ENCODE assay signal across 14 cellular contexts in the genomic region with DNA sequence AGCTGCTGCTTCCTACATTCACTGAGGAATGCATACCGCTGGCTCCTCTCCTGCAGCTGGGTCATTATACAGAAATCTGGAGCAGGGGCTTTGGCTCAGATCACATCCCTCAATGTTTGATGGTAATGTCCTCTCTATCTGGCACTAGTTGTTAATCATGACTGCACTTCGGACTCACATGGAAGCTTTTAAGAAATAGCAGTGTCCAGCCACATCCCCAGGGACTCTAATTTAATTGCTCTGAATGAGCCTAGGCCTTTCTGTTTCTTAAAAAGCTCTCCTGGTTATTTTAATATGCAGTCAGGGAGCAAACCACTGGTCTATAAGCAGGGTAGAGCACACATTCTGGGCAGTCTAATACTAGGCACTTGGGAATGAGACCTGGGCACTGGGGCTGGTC. TPM values are rescaled to one million over a fixed set of nuclear protein-coding genes. Genes with fewer than 3 reads are reported as not detected.
DNase-seq lines count a peak whose midpoint lies in the region; TF ChIP-seq lines count a peak whose summit lies in the region.
"Had no signal": no experiment of that assay in that cellular context is flagged by ENCODE, and none has a peak within 500 bp of the region (broad histone marks: within the 10 kb centered on the region; RNA-seq: fewer than 3 reads in every experiment).

No MANE protein-coding gene starts in this region.

- H3K9me3 ChIP-seq in SK-N-SH (no peaks in the 10 kb centered on the region), skeletal muscle tissue (ENCODE audit: control insufficient read depth in 3 of 3, low read length in 3 of 3) (no peaks in the 10 kb centered on the region), MM.1S (replicated peaks; ENCODE audit: insufficient read depth, low read length) (no peaks in the 10 kb centered on the region)
- H3K9me3 ChIP-seq: A549, HAP-1 had no signal

- no peak overlapping the region for H3K9ac ChIP-seq in SK-N-SH
- H3K9ac ChIP-seq in skeletal muscle tissue (ENCODE audit: low read depth in 1 of 3, low read length in 3 of 3): no peak overlapping the region
- no peak overlapping the region for H3K9ac ChIP-seq in MM.1S (ENCODE audit: low read length)

- H3F3A ChIP-seq in SK-N-SH (replicated peaks; ENCODE audit: insufficient read depth) (no peaks in the 10 kb centered on the region), MM.1S (ENCODE audit: insufficient read depth, low read length) (no peaks in the 10 kb centered on the region)

- H4K20me1 ChIP-seq in SK-N-SH (ENCODE audit: insufficient read depth) (no peaks in the 10 kb centered on the region), MM.1S (ENCODE audit: insufficient read depth, low read length) (no peaks in the 10 kb centered on the region)

- H3K79me2 ChIP-seq in SK-N-SH (ENCODE audit: insufficient read depth) (no peaks in the 10 kb centered on the region), MM.1S (ENCODE audit: low read length) (no peaks in the 10 kb centered on the region)

- H3K27ac ChIP-seq in SK-N-SH (ENCODE audit: low read depth in 2 of 2, low read length in 1 of 2) (peak overlapping the region in 1 of 2 experiments; percentile 41; a peak in 2 of 4 replicates), skeletal muscle tissue (ENCODE audit: low read depth, low read length) (peak overlapping the region; percentile 9), MM.1S (ENCODE audit: low read length) (no peak overlapping the region)
- H3K27ac ChIP-seq: A549 had no signal

- POLR2A ChIA-PET in SK-N-SH (lab: Yijun Ruan, JAX): no interaction called here

- H3K4me2 ChIP-seq in SK-N-SH (no peak overlapping the region), MM.1S (ENCODE audit: low read depth, low read length) (no peak overlapping the region)
- H3K4me2 ChIP-seq: A549 had no signal

- H3K27me3 ChIP-seq in SK-N-SH (ENCODE audit: insufficient read depth): no peaks in the 10 kb centered on the region
- H3K27me3 ChIP-seq in skeletal muscle tissue (ENCODE audit: control insufficient read depth in 3 of 3, insufficient read depth in 3 of 3, low read length in 3 of 3): no peaks in the 10 kb centered on the region
- H3K27me3 ChIP-seq in MM.1S (replicated peaks; ENCODE audit: insufficient read depth, low read length): no peaks in the 10 kb centered on the region

- 14% methylated on average over 2 of the region's 2 CpGs for WGBS in SK-N-SH (ENCODE audit: low lambda C conversion rate)

- no peak overlapping the region for H2AFZ ChIP-seq in SK-N-SH (ENCODE audit: low read depth)
- H2AFZ ChIP-seq in MM.1S (ENCODE audit: low read length): no peak overlapping the region

- no peaks in the 10 kb centered on the region for H3K9me2 ChIP-seq in SK-N-SH
- no peaks in the 10 kb centered on the region for H3K9me2 ChIP-seq in MM.1S (replicated peaks; ENCODE audit: insufficient read depth, low read length)

- DNase-seq in AG20443 (ENCODE audit: low spot score) (peak; percentile 15), GM03348 (ENCODE audit: low spot score) (peak; percentile 6), SK-N-SH (peak; percentile 34), MM.1S (no peak), HuH-7.5 (ENCODE audit: low spot score) (no peak)
- DNase-seq: C1 segment of cervical spinal cord; Calu3; CD4-positive, alpha-beta T cell; DMS 273 treated with DMSO at 0.1 percent for 48 hours; GOT3 had no signal

- TF ChIP-seq EP300 in SK-N-SH (IDR thresholded peaks at IDR 0.05; ENCODE audit: borderline replicate concordance in 1 of 2, low read depth in 1 of 2, low read length in 1 of 2): no peak; a peak in 1 of 4 replicates

- no peak for TF ChIP-seq RAD21 in SK-N-SH (IDR thresholded peaks at IDR 0.05; ENCODE audit: low read length)

- H3K4me1 ChIP-seq in SK-N-SH (ENCODE audit: control insufficient read depth in 1 of 2, insufficient read depth in 2 of 2, low read depth in 1 of 2, low read length in 1 of 2) (peaks cover 0 to 6% of the 10 kb centered on the region in 2 experiments; a peak in 2 of 4 replicates), skeletal muscle tissue (ENCODE audit: control insufficient read depth in 3 of 3, insufficient read depth in 3 of 3, low read length in 3 of 3) (peaks cover 0 to 12% (median 10%) of the 10 kb centered on the region in 3 donors), MM.1S (ENCODE audit: low read length) (no peaks in the 10 kb centered on the region)
- H3K4me1 ChIP-seq: A549, HAP-1 had no signal

- H3K4me3 ChIP-seq in SK-N-SH (ENCODE audit: low read depth in 2 of 2, low read length in 1 of 2): no peak overlapping the region
- H3K4me3 ChIP-seq in skeletal muscle tissue (ENCODE audit: low read length in 3 of 3): no peak overlapping the region
- H3K4me3 ChIP-seq in MM.1S (ENCODE audit: low read length): no peak overlapping the region
- H3K4me3 ChIP-seq: A549, HAP-1 had no signal

- TF ChIP-seq CTCF in SK-N-SH (IDR thresholded peaks at IDR 0.05) (no peak), MM.1S (IDR thresholded peaks at IDR 0.05; ENCODE audit: low read length) (no peak)

- no peaks in the 10 kb centered on the region for H3K36me3 ChIP-seq in SK-N-SH (replicated peaks in 1 of 2; ENCODE audit: control insufficient read depth in 1 of 2, insufficient read depth in 2 of 2, low read length in 1 of 2)
- no peaks in the 10 kb centered on the region for H3K36me3 ChIP-seq in skeletal muscle tissue (ENCODE audit: control insufficient read depth in 3 of 3, insufficient read depth in 3 of 3, low read length in 3 of 3)
- H3K36me3 ChIP-seq in MM.1S (replicated peaks; ENCODE audit: insufficient read depth, low read length): no peaks in the 10 kb centered on the region
- H3K36me3 ChIP-seq: HAP-1 had no signal

- CTCF ChIA-PET in SK-N-SH (lab: Yijun Ruan, JAX): interaction anchor here (1.0 to 2.1 kb wide), 3 partner anchors 29 to 408 kb away, joined by 4 to 5 read pairs (median 4); no protein-coding TSS in a partner anchor

TF ChIP-seq in SK-N-SH, 30 proteins besides CTCF, POLR2A, EP300 and RAD21 (continues in another document):
- TF ChIP-seq, protein P1, sequence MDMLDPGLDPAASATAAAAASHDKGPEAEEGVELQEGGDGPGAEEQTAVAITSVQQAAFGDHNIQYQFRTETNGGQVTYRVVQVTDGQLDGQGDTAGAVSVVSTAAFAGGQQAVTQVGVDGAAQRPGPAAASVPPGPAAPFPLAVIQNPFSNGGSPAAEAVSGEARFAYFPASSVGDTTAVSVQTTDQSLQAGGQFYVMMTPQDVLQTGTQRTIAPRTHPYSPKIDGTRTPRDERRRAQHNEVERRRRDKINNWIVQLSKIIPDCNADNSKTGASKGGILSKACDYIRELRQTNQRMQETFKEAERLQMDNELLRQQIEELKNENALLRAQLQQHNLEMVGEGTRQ (IDR thresholded peaks at IDR 0.05; ENCODE audit: borderline replicate concordance, low read depth, low read length): no peak
- TF ChIP-seq ELF1 (IDR thresholded peaks at IDR 0.05): no peak
- TF ChIP-seq MEF2A (IDR thresholded peaks at IDR 0.05; ENCODE audit: borderline replicate concordance, low read depth): no peak
- TF ChIP-seq GABPA (IDR thresholded peaks at IDR 0.05; ENCODE audit: low read depth): no peak
- TF ChIP-seq, protein P2, sequence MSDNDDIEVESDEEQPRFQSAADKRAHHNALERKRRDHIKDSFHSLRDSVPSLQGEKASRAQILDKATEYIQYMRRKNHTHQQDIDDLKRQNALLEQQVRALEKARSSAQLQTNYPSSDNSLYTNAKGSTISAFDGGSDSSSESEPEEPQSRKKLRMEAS (IDR thresholded peaks at IDR 0.05; ENCODE audit: low read depth): no peak
- TF ChIP-seq RFX5 (IDR thresholded peaks at IDR 0.05; ENCODE audit: low read length): no peak
- no peak for TF ChIP-seq FOXJ3 (CRISPR knock-in tag; IDR thresholded peaks at IDR 0.05)
- TF ChIP-seq CHD2 (IDR thresholded peaks at IDR 0.05; ENCODE audit: low read length, partially characterized antibody): no peak
- no peak for TF ChIP-seq EZH2phosphoT487 (IDR thresholded peaks at IDR 0.05; ENCODE audit: borderline replicate concordance, low read depth)
- TF ChIP-seq TCF12 (IDR thresholded peaks at IDR 0.05): no peak
- no peak for TF ChIP-seq TAF1 (IDR thresholded peaks at IDR 0.05; ENCODE audit: borderline replicate concordance, low read depth, low read length)
- TF ChIP-seq, protein P3, sequence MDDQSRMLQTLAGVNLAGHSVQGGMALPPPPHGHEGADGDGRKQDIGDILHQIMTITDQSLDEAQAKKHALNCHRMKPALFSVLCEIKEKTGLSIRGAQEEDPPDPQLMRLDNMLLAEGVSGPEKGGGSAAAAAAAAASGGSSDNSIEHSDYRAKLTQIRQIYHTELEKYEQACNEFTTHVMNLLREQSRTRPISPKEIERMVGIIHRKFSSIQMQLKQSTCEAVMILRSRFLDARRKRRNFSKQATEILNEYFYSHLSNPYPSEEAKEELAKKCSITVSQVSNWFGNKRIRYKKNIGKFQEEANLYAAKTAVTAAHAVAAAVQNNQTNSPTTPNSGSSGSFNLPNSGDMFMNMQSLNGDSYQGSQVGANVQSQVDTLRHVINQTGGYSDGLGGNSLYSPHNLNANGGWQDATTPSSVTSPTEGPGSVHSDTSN (IDR thresholded peaks at IDR 0.05): no peak
- no peak for TF ChIP-seq NRF1 (IDR thresholded peaks at IDR 0.05; ENCODE audit: low read depth, low read length)
- no peak for TF ChIP-seq TEAD4 (IDR thresholded peaks at IDR 0.05; ENCODE audit: borderline replicate concordance, insufficient read depth)

RNA-seq across cellular contexts. Expression of a gene that starts 25.7 kb away (rescaled TPM):
- 1.1 and 1.2 TPM in 2 replicates for polyA plus RNA-seq in SK-N-SH (2012; rRNA removed)
- polyA plus RNA-seq in SK-N-SH (2012; cell fraction: cytosol; rRNA removed): 1.1 and 1.2 TPM in 2 replicates
- 1.3 and 1.6 TPM in 2 replicates for polyA plus RNA-seq in SK-N-SH (2012; cell fraction: nucleus; rRNA removed)
- 1.0 TPM for total RNA-seq in skeletal muscle tissue
- total RNA-seq: CD4-positive, alpha-beta T cell; Daoy had no signal
- polyA plus RNA-seq: A549 had no signal

Comparison
In these comparisons a context has a peak if more than half of its experiments do, and no peak if none do; other contexts are left out.
1. DNase-seq: peak in AG20443 (single experiment), GM03348 (single experiment) and SK-N-SH (single experiment); none in MM.1S (single experiment) and HuH-7.5 (single experiment).